17 cellular contexts compared by ENCODE assay signal in the genomic region with DNA sequence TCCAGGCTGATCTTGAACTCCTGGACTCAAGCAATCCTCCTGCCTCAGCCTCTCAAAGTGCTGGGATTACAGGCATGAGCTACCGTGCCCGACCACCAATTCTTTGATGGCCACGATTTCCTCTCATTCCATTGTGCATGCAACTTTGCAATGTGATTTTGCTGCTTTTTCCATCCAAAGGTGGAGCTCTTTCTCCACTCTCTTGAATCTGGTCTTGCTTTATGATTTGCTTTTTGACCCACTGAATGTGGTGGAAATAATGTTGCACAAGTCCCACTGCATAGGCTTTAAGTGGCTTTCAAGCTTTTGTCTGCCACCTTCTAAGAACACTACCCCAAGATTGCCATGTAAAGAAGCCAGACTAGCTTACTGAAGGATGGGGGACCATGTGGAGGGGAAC. TPM values are rescaled to one million over a fixed set of nuclear protein-coding genes. Genes with fewer than 3 reads are reported as not detected.
DNase-seq lines count a peak whose midpoint lies in the region; ATAC-seq and TF ChIP-seq lines count a peak whose summit lies in the region.
"Had no signal": no experiment of that assay in that cellular context is flagged by ENCODE, and none has a peak within 500 bp of the region (broad histone marks: within the 10 kb centered on the region; RNA-seq: fewer than 3 reads in every experiment).

No MANE protein-coding gene starts in this region.

- DNase-seq in AML-193 (lab: John Stamatoyannopoulos, UW), result peak; percentile 4 to 5
- peak; percentile 15 for DNase-seq in astrocyte of the spinal cord (ENCODE audit: low read depth, low spot score)
- DNase-seq in iris pigment epithelial cell (ENCODE audit: low read depth), result peak; percentile 40
- DNase-seq in upper lobe of right lung, result no peak
- DNase-seq in amygdala (lab: John Stamatoyannopoulos, UW), result no peak
- no peak for DNase-seq in kidney tubule cell (ENCODE audit: low spot score)
- DNase-seq: activated CD8-positive, alpha-beta memory T cell treated with anti-CD3 and anti-CD28 coated beads, Interleukin-2, amount 10 ng/mL, durations not matched to agents 7 days and 5 days; CD4-positive, alpha-beta T cell; central memory CD4-positive, alpha-beta T cell; GDM1; left ventricle myocardium superior; naive B cell; NCI-H1436 treated with DMSO at 0.1 percent for 48 hours; NCI-H446; substantia nigra; WERI-Rb-1 had no signal

- H3K4me1 ChIP-seq in HEK293 (ENCODE audit: control insufficient read depth, insufficient read depth, low read length) (no peaks in the 10 kb centered on the region), upper lobe of right lung (peaks cover 6% of the 10 kb centered on the region)

- POLR2A ChIA-PET in HEK293 (lab: Yijun Ruan, JAX), result no interaction called here

- CTCF ChIA-PET in HEK293 (lab: Yijun Ruan, JAX), result interaction anchor here (0.5 kb wide), 1 partner anchor 130 kb away, joined by 3 read pairs; no protein-coding TSS in a partner anchor

- no peak overlapping the region for H3K4me3 ChIP-seq in HEK293 (ENCODE audit: low read depth, low read length)
- no peak overlapping the region for H3K4me3 ChIP-seq in astrocyte of the spinal cord (ENCODE audit: low read depth, low read length)
- H3K4me3 ChIP-seq in upper lobe of right lung, result no peak overlapping the region

- no peak overlapping the region for H3K27ac ChIP-seq in HEK293 (ENCODE audit: extremely low read depth, low read depth, low read length)
- no peak overlapping the region for H3K27ac ChIP-seq in upper lobe of right lung
- H3K27ac ChIP-seq: WERI-Rb-1 had no signal

- intact Hi-C loops in upper lobe of right lung (cut with DNase I), result no loop called here

- ATAC-seq in upper lobe of right lung, result no peak
- ATAC-seq: activated CD8-positive, alpha-beta memory T cell treated with anti-CD3 and anti-CD28 coated beads, Interleukin-2, amount 10 ng/mL, durations not matched to agents 7 days and 5 days; left ventricle myocardium superior had no signal

- H3K27me3 ChIP-seq in upper lobe of right lung, result no peaks in the 10 kb centered on the region

- TF ChIP-seq CTCF in HEK293 (tag by site-specific recombination; IDR thresholded peaks at IDR 0.05) (no peak), astrocyte of the spinal cord (IDR thresholded peaks at IDR 0.05; ENCODE audit: low read depth, low read length) (peak; percentile 21), upper lobe of right lung (IDR thresholded peaks at IDR 0.05) (no peak)

- in situ Hi-C loops in astrocyte of the spinal cord (cut with HindIII; ENCODE audit: low sequenced_read_pairs), result no loop called here

- H3K9me3 ChIP-seq in HEK293 (ENCODE audit: control insufficient read depth, insufficient read depth, low read depth, low read length) (no peaks in the 10 kb centered on the region), upper lobe of right lung (no peaks in the 10 kb centered on the region)

- peaks cover 0 to 17% of the 10 kb centered on the region in 2 experiments; a peak in 2 of 3 replicates for H3K36me3 ChIP-seq in HEK293 (ENCODE audit: control insufficient read depth in 2 of 2, insufficient read depth in 1 of 2, low read length in 2 of 2)
- H3K36me3 ChIP-seq in upper lobe of right lung, result peaks cover 59% of the 10 kb centered on the region

TF ChIP-seq in HEK293, 187 proteins besides CTCF, POLR2A, EP300 and RAD21:
- TF ChIP-seq ZNF654 (tag by site-specific recombination; IDR thresholded peaks at IDR 0.05; ENCODE audit: low read depth) (peak; percentile 46), ZNF768 (tag by site-specific recombination; IDR thresholded peaks at IDR 0.05) (no peak), GLIS1 (tag by site-specific recombination; IDR thresholded peaks at IDR 0.05) (no peak)
TF ChIP-seq in HEK293: peak in this region for 1.

RNA-seq across cellular contexts. Expression of a gene that starts 10.6 kb away (rescaled TPM):
- total RNA-seq in upper lobe of right lung, result 196 TPM

RNA-seq across cellular contexts. Expression of a gene that starts 25.0 kb away (rescaled TPM):
- 24.8 TPM for total RNA-seq in upper lobe of right lung

RNA-seq across cellular contexts. Expression of a gene that starts 42.7 kb away (rescaled TPM):
- total RNA-seq in upper lobe of right lung, result 54.5 TPM

Comparison
In these comparisons a context has a peak if more than half of its experiments do, and no peak if none do; other contexts are left out.
1. DNase-seq: peak in AML-193 (2 of 2), astrocyte of the spinal cord (single experiment) and iris pigment epithelial cell (single experiment); none in upper lobe of right lung (single experiment), amygdala (0 of 56) and kidney tubule cell (single experiment).